In genomic region chr2:73982140-73982617, GRCh38 we compare ENCODE assay signal across 1 cellular context.
TF ChIP-seq lines count a peak whose summit lies in the region.

No MANE protein-coding gene starts in this region.

TF ChIP-seq in HEK293, 187 proteins besides CTCF, POLR2A, EP300 and RAD21 (continued from another document):
- TF ChIP-seq ZNF398 (tag by site-specific recombination; IDR thresholded peaks at IDR 0.05) (peak; percentile 53; the same call in 1 of the 2 replicates), ZNF610 (tag by site-specific recombination; IDR thresholded peaks at IDR 0.05; ENCODE audit: borderline replicate concordance) (no peak), SP2 (tag by site-specific recombination; IDR thresholded peaks at IDR 0.05) (no peak), ZNF529 (tag by site-specific recombination; IDR thresholded peaks at IDR 0.05; ENCODE audit: insufficient replicate concordance) (no peak), ZFP69B (tag by site-specific recombination; IDR thresholded peaks at IDR 0.05) (no peak), REPIN1 (tag by site-specific recombination; IDR thresholded peaks at IDR 0.05; ENCODE audit: low read depth) (no peak), ZBTB11 (tag by site-specific recombination; conservative IDR thresholded peaks at IDR 0.05; ENCODE audit: low read depth) (no peak), ZNF292 (tag by site-specific recombination; IDR thresholded peaks at IDR 0.05; ENCODE audit: borderline replicate concordance, low read depth) (no peak), PRDM1 (tag by site-specific recombination; IDR thresholded peaks at IDR 0.05) (0 out of 2 replicates have a peak, but pooled peaks have one; percentile 14), ZNF138 (tag by site-specific recombination; IDR thresholded peaks at IDR 0.05; ENCODE audit: borderline replicate concordance) (no peak), KLF7 (tag by site-specific recombination; IDR thresholded peaks at IDR 0.05; ENCODE audit: borderline replicate concordance) (no peak), ZFP3 (tag by site-specific recombination; IDR thresholded peaks at IDR 0.05; ENCODE audit: low read depth) (no peak), ZNF214 (tag by site-specific recombination; IDR thresholded peaks at IDR 0.05; ENCODE audit: borderline replicate concordance) (no peak), KLF1 (tag by site-specific recombination; IDR thresholded peaks at IDR 0.05) (peak; percentile 33; the same call in 1 of the 2 replicates), ZBTB26 (tag by site-specific recombination; optimal IDR thresholded peaks at IDR 0.05) (no peak), ZNF658 (tag by site-specific recombination; IDR thresholded peaks at IDR 0.05) (no peak), ZNF791 (tag by site-specific recombination; IDR thresholded peaks at IDR 0.05) (no peak), ZNF394 (tag by site-specific recombination; IDR thresholded peaks at IDR 0.05; ENCODE audit: borderline replicate concordance) (peak; percentile 27; the same call in 1 of the 2 replicates), MYNN (tag by site-specific recombination; IDR thresholded peaks at IDR 0.05; ENCODE audit: borderline replicate concordance) (no peak), ZNF426 (tag by site-specific recombination; IDR thresholded peaks at IDR 0.05) (no peak), ZNF596 (tag by site-specific recombination; IDR thresholded peaks at IDR 0.05) (no peak), ZNF10 (tag by site-specific recombination; IDR thresholded peaks at IDR 0.05) (no peak), ZNF19 (tag by site-specific recombination; IDR thresholded peaks at IDR 0.05; ENCODE audit: low read depth) (no peak), ZNF692 (tag by site-specific recombination; IDR thresholded peaks at IDR 0.05) (0 out of 2 replicates have a peak, but pooled peaks have one; percentile 6), ZNF140 (tag by site-specific recombination; IDR thresholded peaks at IDR 0.05) (no peak), ZNF600 (tag by site-specific recombination; IDR thresholded peaks at IDR 0.05) (peak; percentile 92), ZNF248 (tag by site-specific recombination; IDR thresholded peaks at IDR 0.05) (no peak)
- TF ChIP-seq, protein P1, sequence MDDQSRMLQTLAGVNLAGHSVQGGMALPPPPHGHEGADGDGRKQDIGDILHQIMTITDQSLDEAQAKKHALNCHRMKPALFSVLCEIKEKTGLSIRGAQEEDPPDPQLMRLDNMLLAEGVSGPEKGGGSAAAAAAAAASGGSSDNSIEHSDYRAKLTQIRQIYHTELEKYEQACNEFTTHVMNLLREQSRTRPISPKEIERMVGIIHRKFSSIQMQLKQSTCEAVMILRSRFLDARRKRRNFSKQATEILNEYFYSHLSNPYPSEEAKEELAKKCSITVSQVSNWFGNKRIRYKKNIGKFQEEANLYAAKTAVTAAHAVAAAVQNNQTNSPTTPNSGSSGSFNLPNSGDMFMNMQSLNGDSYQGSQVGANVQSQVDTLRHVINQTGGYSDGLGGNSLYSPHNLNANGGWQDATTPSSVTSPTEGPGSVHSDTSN (CRISPR knock-in tag; IDR thresholded peaks at IDR 0.05) = no peak
- TF ChIP-seq, protein P2, sequence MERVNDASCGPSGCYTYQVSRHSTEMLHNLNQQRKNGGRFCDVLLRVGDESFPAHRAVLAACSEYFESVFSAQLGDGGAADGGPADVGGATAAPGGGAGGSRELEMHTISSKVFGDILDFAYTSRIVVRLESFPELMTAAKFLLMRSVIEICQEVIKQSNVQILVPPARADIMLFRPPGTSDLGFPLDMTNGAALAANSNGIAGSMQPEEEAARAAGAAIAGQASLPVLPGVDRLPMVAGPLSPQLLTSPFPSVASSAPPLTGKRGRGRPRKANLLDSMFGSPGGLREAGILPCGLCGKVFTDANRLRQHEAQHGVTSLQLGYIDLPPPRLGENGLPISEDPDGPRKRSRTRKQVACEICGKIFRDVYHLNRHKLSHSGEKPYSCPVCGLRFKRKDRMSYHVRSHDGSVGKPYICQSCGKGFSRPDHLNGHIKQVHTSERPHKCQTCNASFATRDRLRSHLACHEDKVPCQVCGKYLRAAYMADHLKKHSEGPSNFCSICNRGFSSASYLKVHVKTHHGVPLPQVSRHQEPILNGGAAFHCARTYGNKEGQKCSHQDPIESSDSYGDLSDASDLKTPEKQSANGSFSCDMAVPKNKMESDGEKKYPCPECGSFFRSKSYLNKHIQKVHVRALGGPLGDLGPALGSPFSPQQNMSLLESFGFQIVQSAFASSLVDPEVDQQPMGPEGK (tag by site-specific recombination; IDR thresholded peaks at IDR 0.05) = peak; percentile 54
- TF ChIP-seq, protein P3, sequence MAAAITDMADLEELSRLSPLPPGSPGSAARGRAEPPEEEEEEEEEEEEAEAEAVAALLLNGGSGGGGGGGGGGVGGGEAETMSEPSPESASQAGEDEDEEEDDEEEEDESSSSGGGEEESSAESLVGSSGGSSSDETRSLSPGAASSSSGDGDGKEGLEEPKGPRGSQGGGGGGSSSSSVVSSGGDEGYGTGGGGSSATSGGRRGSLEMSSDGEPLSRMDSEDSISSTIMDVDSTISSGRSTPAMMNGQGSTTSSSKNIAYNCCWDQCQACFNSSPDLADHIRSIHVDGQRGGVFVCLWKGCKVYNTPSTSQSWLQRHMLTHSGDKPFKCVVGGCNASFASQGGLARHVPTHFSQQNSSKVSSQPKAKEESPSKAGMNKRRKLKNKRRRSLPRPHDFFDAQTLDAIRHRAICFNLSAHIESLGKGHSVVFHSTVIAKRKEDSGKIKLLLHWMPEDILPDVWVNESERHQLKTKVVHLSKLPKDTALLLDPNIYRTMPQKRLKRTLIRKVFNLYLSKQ (tag by site-specific recombination; IDR thresholded peaks at IDR 0.05; ENCODE audit: borderline replicate concordance) = no peak
